25 cellular contexts compared by ENCODE assay signal in genomic region chr12:128790653-128791373, GRCh38. TPM values are rescaled to one million over a fixed set of nuclear protein-coding genes. Genes with fewer than 3 reads are reported as not detected.
DNase-seq lines count a peak whose midpoint lies in the region; ATAC-seq, FAIRE-seq and TF ChIP-seq lines count a peak whose summit lies in the region.
"Had no signal": no experiment of that assay in that cellular context is flagged by ENCODE, and none has a peak within 500 bp of the region (broad histone marks: within the 10 kb centered on the region; RNA-seq: fewer than 3 reads in every experiment).

No MANE protein-coding gene starts in this region.

- no peak for TF ChIP-seq CTCF in right atrium auricular region (IDR thresholded peaks at IDR 0.05)
- no peak for TF ChIP-seq CTCF in brain (conservative IDR thresholded peaks at IDR 0.05)
- TF ChIP-seq CTCF in upper lobe of right lung (IDR thresholded peaks at IDR 0.05): no peak
- no peak for TF ChIP-seq CTCF in mucosa of descending colon (IDR thresholded peaks at IDR 0.05)

- ATAC-seq in Right ventricle myocardium superior (ENCODE audit: poor library complexity) (peak; percentile 54), memory B cell (ENCODE audit: low read depth) (no peak), upper lobe of right lung (no peak), mucosa of descending colon (no peak)

- peaks cover 41% of the 10 kb centered on the region for H3K36me3 ChIP-seq in right atrium auricular region
- peaks cover 48% of the 10 kb centered on the region for H3K36me3 ChIP-seq in upper lobe of right lung
- no peaks in the 10 kb centered on the region for H3K36me3 ChIP-seq in mucosa of descending colon (ENCODE audit: low read depth)

- H3K27me3 Mint-ChIP-seq in brain (no peaks in the 10 kb centered on the region), memory B cell (no peaks in the 10 kb centered on the region)

- H3K36me3 Mint-ChIP-seq in brain (peaks cover 53% of the 10 kb centered on the region), memory B cell (peaks cover 20% of the 10 kb centered on the region)

- H3K27me3 ChIP-seq in right atrium auricular region (no peaks in the 10 kb centered on the region), upper lobe of right lung (no peaks in the 10 kb centered on the region)
- H3K27me3 ChIP-seq: adrenal gland, brain microvascular endothelial cell, transverse colon had no signal

- H3K9me3 ChIP-seq in right atrium auricular region (no peaks in the 10 kb centered on the region), upper lobe of right lung (no peaks in the 10 kb centered on the region), mucosa of descending colon (no peaks in the 10 kb centered on the region)
- H3K9me3 ChIP-seq: adrenal gland, HAP-1, prostate gland, transverse colon had no signal

- H3K27ac Mint-ChIP-seq in brain: peak overlapping the region in 3 of 5 experiments; percentile 19 to 88 (median 37)
- peak overlapping the region; percentile 78 for H3K27ac Mint-ChIP-seq in memory B cell

- FAIRE-seq in GM19239 (lab: Jason Lieb, UNC): no peak
- FAIRE-seq: A204.1 had no signal

- no peak overlapping the region for H3K27ac ChIP-seq in right atrium auricular region
- no peak overlapping the region for H3K27ac ChIP-seq in upper lobe of right lung
- H3K27ac ChIP-seq: adrenal gland, brain microvascular endothelial cell, epithelial cell of prostate, prostate gland, transverse colon had no signal

- intact Hi-C loops in Right ventricle myocardium superior (cut with DNase I): no loop called here
- intact Hi-C loops in upper lobe of right lung (cut with DNase I): no loop called here
- intact Hi-C loops in mucosa of descending colon (cut with DNase I, micrococcal nuclease): no loop called here

- H3K9me3 Mint-ChIP-seq in brain: peaks cover 0 to 59% (median 0%) of the 10 kb centered on the region in 5 experiments
- H3K9me3 Mint-ChIP-seq in memory B cell: no peaks in the 10 kb centered on the region

- peaks cover 0 to 13% of the 10 kb centered on the region in 2 donors for H3K4me1 ChIP-seq in right atrium auricular region
- H3K4me1 ChIP-seq in upper lobe of right lung: peaks cover 5% of the 10 kb centered on the region
- H3K4me1 ChIP-seq in mucosa of descending colon (ENCODE audit: low read depth): no peaks in the 10 kb centered on the region
- H3K4me1 ChIP-seq: HAP-1, prostate gland, transverse colon had no signal

- DNase-seq in Right ventricle myocardium superior: no peak
- DNase-seq in right atrium auricular region (ENCODE audit: low spot score): no peak
- no peak for DNase-seq in memory B cell (ENCODE audit: low spot score in 2 of 2)
- DNase-seq in upper lobe of right lung: peak; percentile 37
- no peak for DNase-seq in mucosa of descending colon
- no peak for DNase-seq in GM19239 (ENCODE audit: insufficient read length, low spot score)
- no peak for DNase-seq in NCI-H524 treated with DMSO at 0.1 percent for 48 hours (lab: John Stamatoyannopoulos, UW)
- DNase-seq: activated CD4-positive, alpha-beta T cell treated with anti-CD3 and anti-CD28 coated beads for 48 hours; activated CD8-positive, alpha-beta memory T cell treated with anti-CD3 and anti-CD28 coated beads for 24 hours; activated T-cell treated with anti-CD3 and anti-CD28 coated beads, Interleukin-2, amount 50 U/mL, for 1 hour; adrenal gland; AML-193; brain microvascular endothelial cell; COR-L47; GF-D8; NCI-H1417 treated with DMSO at 0.1 percent for 48 hours; NCI-H2081; NCI-H345; NCI-H774; transverse colon had no signal

- H3K4me3 Mint-ChIP-seq in brain (no peak overlapping the region), memory B cell (no peak overlapping the region)

- peaks cover 24% of the 10 kb centered on the region for H3K4me1 Mint-ChIP-seq in brain
- peaks cover 53% of the 10 kb centered on the region for H3K4me1 Mint-ChIP-seq in memory B cell

- H3K4me3 ChIP-seq in right atrium auricular region (no peak overlapping the region), upper lobe of right lung (no peak overlapping the region), mucosa of descending colon (no peak overlapping the region)
- H3K4me3 ChIP-seq: adrenal gland, HAP-1, prostate gland, transverse colon had no signal

RNA-seq across cellular contexts. Expression of gene SLC15A4, which starts 32.9 kb away (rescaled TPM):
- total RNA-seq in Right ventricle myocardium superior (14.2 TPM), right atrium auricular region (10 to 100 TPM; 24.1 to 24.3 TPM), upper lobe of right lung (31.3 TPM), mucosa of descending colon (10 to 100 TPM; 15.4 to 23.4 (median 15.7) TPM)
- 13.8 TPM for polyA plus RNA-seq in brain (ENCODE audit: insufficient read depth, low read depth, low replicate concordance)
